In genomic region chr5:28344803-28345433, GRCh38 we compare ENCODE assay signal across 9 cellular contexts.
DNase-seq lines count a peak whose midpoint lies in the region; ATAC-seq, FAIRE-seq and TF ChIP-seq lines count a peak whose summit lies in the region.
"Had no signal": no experiment of that assay in that cellular context is flagged by ENCODE, and none has a peak within 500 bp of the region (broad histone marks: within the 10 kb centered on the region; RNA-seq: fewer than 3 reads in every experiment).

No MANE protein-coding gene starts in this region.

- H3K4me1 ChIP-seq in kidney (ENCODE audit: control insufficient read depth in 1 of 2, insufficient read depth in 1 of 2, low read depth in 1 of 2, low read length in 2 of 2): no peaks in the 10 kb centered on the region

- intact Hi-C loops in kidney (cut with DNase I): no loop called here

- no peak overlapping the region for H3K9ac ChIP-seq in kidney (ENCODE audit: low read length in 2 of 2)

- H3K4me3 ChIP-seq in kidney (ENCODE audit: low read length in 2 of 2): no peak overlapping the region
- H3K4me3 ChIP-seq in MG63: no peak overlapping the region
- H3K4me3 ChIP-seq: thoracic aorta had no signal

- H3K27me3 ChIP-seq in MG63: no peaks in the 10 kb centered on the region

- no peak for FAIRE-seq in kidney (lab: Jason Lieb, UNC)

- TF ChIP-seq CTCF in kidney (IDR thresholded peaks at IDR 0.05; ENCODE audit: borderline replicate concordance, extremely low read depth, insufficient read depth): peak; percentile 36

- H3K27ac ChIP-seq in kidney (ENCODE audit: low read depth in 2 of 2, low read length in 2 of 2): no peak overlapping the region
- H3K27ac ChIP-seq: thoracic aorta had no signal

- H3K9me3 ChIP-seq in kidney (ENCODE audit: control insufficient read depth in 1 of 2, low read length in 2 of 2): no peaks in the 10 kb centered on the region
- H3K9me3 ChIP-seq in MG63: no peaks in the 10 kb centered on the region
- H3K9me3 ChIP-seq: thoracic aorta had no signal

- DNase-seq in GDM1 (lab: John Stamatoyannopoulos, UW) (peak; percentile 24), KG1 (lab: John Stamatoyannopoulos, UW) (peak; percentile 40), kidney (no peak), MG63 (no peak), NK-92 (lab: John Stamatoyannopoulos, UW; ENCODE audit: unreplicated experiment) (no peak)
- DNase-seq in activated naive CD4-positive, alpha-beta T cell treated with Interleukin-2 at 50 U/mL for 16 hours: no peak

- ATAC-seq in SK-N-SH treated with all-trans-retinoic acid at 6 μM for 48 hours (peak; percentile 56; the same call in 2 of the 3 replicates), GM18873 (IDR thresholded peaks at IDR 0.05; ENCODE audit: low FRiP score, unreplicated experiment) (no peak)

- H3K36me3 ChIP-seq in kidney (ENCODE audit: control insufficient read depth in 1 of 2, insufficient read depth in 2 of 2, low read length in 2 of 2) (no peaks in the 10 kb centered on the region), MG63 (no peaks in the 10 kb centered on the region)
- H3K36me3 ChIP-seq: thoracic aorta had no signal

TF ChIP-seq in SK-N-SH treated with all-trans-retinoic acid at 6 μM for 48 hours, 23 proteins besides CTCF, POLR2A, EP300 and RAD21:
- TF ChIP-seq GLIS3 (CRISPR knock-in tag; IDR thresholded peaks at IDR 0.05): no peak
- TF ChIP-seq CSRNP3 (CRISPR knock-in tag; IDR thresholded peaks at IDR 0.05): no peak
- no peak for TF ChIP-seq PPARA (CRISPR knock-in tag; IDR thresholded peaks at IDR 0.05; ENCODE audit: borderline replicate concordance)
- TF ChIP-seq BACH2 (CRISPR knock-in tag; IDR thresholded peaks at IDR 0.05; ENCODE audit: borderline replicate concordance): no peak
- no peak for TF ChIP-seq ZC3H10 (CRISPR knock-in tag; IDR thresholded peaks at IDR 0.05)
- no peak for TF ChIP-seq ZNF565 (CRISPR knock-in tag; conservative IDR thresholded peaks at IDR 0.05; ENCODE audit: low read depth)
- TF ChIP-seq ZFP30 (CRISPR knock-in tag; IDR thresholded peaks at IDR 0.05): no peak
- no peak for TF ChIP-seq ZNF8 (CRISPR knock-in tag; IDR thresholded peaks at IDR 0.05)
- no peak for TF ChIP-seq ARNTL (CRISPR knock-in tag; IDR thresholded peaks at IDR 0.05; ENCODE audit: borderline replicate concordance, low read depth)
- TF ChIP-seq PATZ1 (CRISPR knock-in tag; IDR thresholded peaks at IDR 0.05; ENCODE audit: borderline replicate concordance): no peak
- no peak for TF ChIP-seq TCF4 (CRISPR knock-in tag; IDR thresholded peaks at IDR 0.05; ENCODE audit: borderline replicate concordance)

Comparison
In these comparisons a context has a peak if more than half of its experiments do, and no peak if none do; other contexts are left out.
1. DNase-seq: peak in GDM1 (single experiment) and KG1 (single experiment); none in kidney (single experiment), activated naive CD4-positive, alpha-beta T cell treated with Interleukin-2 at 50 U/mL for 16 hours (single experiment), MG63 (single experiment) and NK-92 (single experiment).